13 cellular contexts compared by ENCODE assay signal in genomic region chr2:110994250-110994961, GRCh38.
A peak's percentile ranks its signal among the peaks of the same experiment; 100 is the strongest.
DNase-seq lines count a peak whose midpoint lies in the region; ATAC-seq and TF ChIP-seq lines count a peak whose summit lies in the region.
"Had no signal": no experiment of that assay in that cellular context is flagged by ENCODE, and none has a peak within 500 bp of the region (broad histone marks: within the 10 kb centered on the region; RNA-seq: fewer than 3 reads in every experiment).

No MANE protein-coding gene starts in this region.

- H3K4me1 Mint-ChIP-seq in central memory CD8-positive, alpha-beta T cell: peaks cover 21% of the 10 kb centered on the region
- no peaks in the 10 kb centered on the region for H3K4me1 Mint-ChIP-seq in activated T-helper 1 cell treated with anti-CD3 and anti-CD28 coated beads, Interleukin-12 subunit alpha, Interleukin-12 subunit beta, Interleukin-2, Interleukin-4 antibody, amounts not matched to agents 30 ng/mL and 10 ng/mL and 1 ng/mL, durations not matched to agents 14 hours and 24 hours and 36 hours (ENCODE audit: low read depth)
- peaks cover 21% of the 10 kb centered on the region for H3K4me1 Mint-ChIP-seq in mesothelial cell of epicardium

- H3K27me3 Mint-ChIP-seq in central memory CD8-positive, alpha-beta T cell: no peaks in the 10 kb centered on the region
- H3K27me3 Mint-ChIP-seq in activated T-helper 1 cell treated with anti-CD3 and anti-CD28 coated beads, Interleukin-12 subunit alpha, Interleukin-12 subunit beta, Interleukin-2, Interleukin-4 antibody, amounts not matched to agents 30 ng/mL and 10 ng/mL and 1 ng/mL, durations not matched to agents 14 hours and 24 hours and 36 hours (ENCODE audit: insufficient read depth): peaks cover 52% of the 10 kb centered on the region
- peaks cover 11% of the 10 kb centered on the region for H3K27me3 Mint-ChIP-seq in mesothelial cell of epicardium (ENCODE audit: low read depth)

- no peak overlapping the region for H3K27ac Mint-ChIP-seq in central memory CD8-positive, alpha-beta T cell (ENCODE audit: low read depth)
- H3K27ac Mint-ChIP-seq in activated T-helper 1 cell treated with anti-CD3 and anti-CD28 coated beads, Interleukin-12 subunit alpha, Interleukin-12 subunit beta, Interleukin-2, Interleukin-4 antibody, amounts not matched to agents 30 ng/mL and 10 ng/mL and 1 ng/mL, durations not matched to agents 14 hours and 24 hours and 36 hours: no peak overlapping the region
- no peak overlapping the region for H3K27ac Mint-ChIP-seq in mesothelial cell of epicardium

- H3K4me3 Mint-ChIP-seq in central memory CD8-positive, alpha-beta T cell: peak overlapping the region; percentile 61
- H3K4me3 Mint-ChIP-seq in activated T-helper 1 cell treated with anti-CD3 and anti-CD28 coated beads, Interleukin-12 subunit alpha, Interleukin-12 subunit beta, Interleukin-2, Interleukin-4 antibody, amounts not matched to agents 30 ng/mL and 10 ng/mL and 1 ng/mL, durations not matched to agents 14 hours and 24 hours and 36 hours: no peak overlapping the region
- no peak overlapping the region for H3K4me3 Mint-ChIP-seq in mesothelial cell of epicardium

- peak; percentile 81 for ATAC-seq in central memory CD8-positive, alpha-beta T cell (replicated peaks; ENCODE audit: extremely low read depth, poor library complexity, severe bottlenecking)
- no peak for ATAC-seq in HG03565 (IDR thresholded peaks at IDR 0.05; ENCODE audit: unreplicated experiment)

- H3K9me3 Mint-ChIP-seq in central memory CD8-positive, alpha-beta T cell: no peaks in the 10 kb centered on the region
- H3K9me3 Mint-ChIP-seq in activated T-helper 1 cell treated with anti-CD3 and anti-CD28 coated beads, Interleukin-12 subunit alpha, Interleukin-12 subunit beta, Interleukin-2, Interleukin-4 antibody, amounts not matched to agents 30 ng/mL and 10 ng/mL and 1 ng/mL, durations not matched to agents 14 hours and 24 hours and 36 hours: peaks cover 7% of the 10 kb centered on the region
- H3K9me3 Mint-ChIP-seq in mesothelial cell of epicardium: peaks cover 29% of the 10 kb centered on the region

- H3K36me3 Mint-ChIP-seq in central memory CD8-positive, alpha-beta T cell (ENCODE audit: insufficient read depth): no peaks in the 10 kb centered on the region
- H3K36me3 Mint-ChIP-seq in activated T-helper 1 cell treated with anti-CD3 and anti-CD28 coated beads, Interleukin-12 subunit alpha, Interleukin-12 subunit beta, Interleukin-2, Interleukin-4 antibody, amounts not matched to agents 30 ng/mL and 10 ng/mL and 1 ng/mL, durations not matched to agents 14 hours and 24 hours and 36 hours (ENCODE audit: low read depth): no peaks in the 10 kb centered on the region
- peaks cover under 1% of the 10 kb centered on the region for H3K36me3 Mint-ChIP-seq in mesothelial cell of epicardium

- intact Hi-C loops in activated T-helper 1 cell treated with anti-CD3 and anti-CD28 coated beads, Interleukin-12 subunit alpha, Interleukin-12 subunit beta, Interleukin-2, Interleukin-4 antibody, amounts not matched to agents 30 ng/mL and 10 ng/mL and 1 ng/mL, durations not matched to agents 14 hours and 24 hours and 36 hours (cut with micrococcal nuclease): no loop called here

- H3K4me3 ChIP-seq in retinal pigment epithelial cell (ENCODE audit: low read length): no peak overlapping the region
- H3K4me3 ChIP-seq: body of pancreas had no signal

- peak; percentile 2 for DNase-seq in NCI-H1105 treated with DMSO at 0.1 percent for 48 hours (lab: John Stamatoyannopoulos, UW)
- no peak for DNase-seq in NCI-H1105 (lab: John Stamatoyannopoulos, UW)
- DNase-seq in NCI-H1436 (lab: John Stamatoyannopoulos, UW): peak; percentile 17
- no peak for DNase-seq in central memory CD8-positive, alpha-beta T cell (ENCODE audit: low spot score in 2 of 2)
- peak; percentile 58 for DNase-seq in retinal pigment epithelial cell (ENCODE audit: low read depth)
- DNase-seq in activated T-helper 1 cell treated with anti-CD3 and anti-CD28 coated beads, Interleukin-12 subunit alpha, Interleukin-12 subunit beta, Interleukin-2, Interleukin-4 antibody, amounts not matched to agents 30 ng/mL and 10 ng/mL and 1 ng/mL, durations not matched to agents 14 hours and 24 hours and 36 hours (ENCODE audit: low spot score): no peak
- no peak for DNase-seq in mesothelial cell of epicardium (ENCODE audit: low spot score in 2 of 2, unreplicated experiment in 2 of 2)
- DNase-seq: 8988T; activated CD4-positive, CD25-positive, alpha-beta regulatory T cell treated with anti-CD3 and anti-CD28 coated beads, Interleukin-2, amount 50 U/mL, for 72 hours; NCI-H524; retina had no signal

- TF ChIP-seq CTCF in retinal pigment epithelial cell (conservative IDR thresholded peaks at IDR 0.05; ENCODE audit: low read depth, low read length): no peak
- no peak for TF ChIP-seq CTCF in mesothelial cell of epicardium (IDR thresholded peaks at IDR 0.05; ENCODE audit: unreplicated experiment)

Comparison
In these comparisons a context has a peak if more than half of its experiments do, and no peak if none do; other contexts are left out.
1. DNase-seq: peak in NCI-H1105 treated with DMSO at 0.1 percent for 48 hours (single experiment), NCI-H1436 (single experiment) and retinal pigment epithelial cell (single experiment); none in NCI-H1105 (single experiment), central memory CD8-positive, alpha-beta T cell (0 of 2), activated T-helper 1 cell treated with anti-CD3 and anti-CD28 coated beads, Interleukin-12 subunit alpha, Interleukin-12 subunit beta, Interleukin-2, Interleukin-4 antibody, amounts not matched to agents 30 ng/mL and 10 ng/mL and 1 ng/mL, durations not matched to agents 14 hours and 24 hours and 36 hours (single experiment) and mesothelial cell of epicardium (0 of 2).